Comparison of ENCODE assay signal across 25 cellular contexts in genomic region chr2:172395503-172395902, GRCh38. TPM values are rescaled to one million over a fixed set of nuclear protein-coding genes. Genes with fewer than 3 reads are reported as not detected.
DNase-seq lines count a peak whose midpoint lies in the region; ATAC-seq and TF ChIP-seq lines count a peak whose summit lies in the region.
"Had no signal": no experiment of that assay in that cellular context is flagged by ENCODE, and none has a peak within 500 bp of the region (broad histone marks: within the 10 kb centered on the region; RNA-seq: fewer than 3 reads in every experiment).

No MANE protein-coding gene starts in this region.

- H3K4me1 Mint-ChIP-seq in T-cell = peaks cover 4 to 5% (median 4%) of the 10 kb centered on the region in 3 donors

- no peaks in the 10 kb centered on the region for H4K20me1 ChIP-seq in DND-41 (ENCODE audit: insufficient read depth, low read length)

- no peak overlapping the region for H3K4me3 ChIP-seq in DND-41 (ENCODE audit: low read depth in 1 of 2, low read length in 2 of 2)
- H3K4me3 ChIP-seq: adrenal gland, cardiac muscle cell, GM23338, left ventricle myocardium inferior, ovary, tibial nerve had no signal

- H3K4me3 Mint-ChIP-seq in T-cell = no peak overlapping the region
- H3K4me3 Mint-ChIP-seq: activated T-cell treated with anti-CD3 and anti-CD28 coated beads, Interleukin-2, amount 50 U/mL, for 24 hours; CD8-positive, alpha-beta T cell; dendritic cell treated with granulocyte-macrophage colony-stimulating factor and Interleukin-4, amounts not matched to agents 40 ng/mL and 50 ng/mL, for 4 days; GM23338; nephron had no signal

- no peak overlapping the region for H3K27ac ChIP-seq in DND-41 (ENCODE audit: low read length)
- H3K27ac ChIP-seq: adrenal gland, cardiac muscle cell, left ventricle myocardium inferior, ovary had no signal

- H3K4me1 ChIP-seq in DND-41 (ENCODE audit: insufficient read depth, low read length) = no peaks in the 10 kb centered on the region
- H3K4me1 ChIP-seq: adrenal gland had no signal

- no peaks in the 10 kb centered on the region for H3K79me2 ChIP-seq in DND-41 (ENCODE audit: insufficient read depth, low read length)

- TF ChIP-seq CTCF in DND-41 (IDR thresholded peaks at IDR 0.05; ENCODE audit: borderline replicate concordance, extremely low read depth, low read length, poor library complexity, severe bottlenecking) = no peak

- H3K9me3 Mint-ChIP-seq in T-cell = no peaks in the 10 kb centered on the region
- H3K9me3 Mint-ChIP-seq: activated T-cell treated with anti-CD3 and anti-CD28 coated beads, Interleukin-2, amount 50 U/mL, for 24 hours; CD8-positive, alpha-beta T cell; dendritic cell treated with granulocyte-macrophage colony-stimulating factor and Interleukin-4, amounts not matched to agents 40 ng/mL and 50 ng/mL, for 4 days; GM23338; nephron had no signal

- H3K4me2 ChIP-seq in DND-41 (ENCODE audit: insufficient read depth, low read length) = no peak overlapping the region
- H3K4me2 ChIP-seq: GM23338 had no signal

- POLR2A ChIA-PET in T-cell (lab: Charles Lee) = interaction anchor here (0.5 to 0.7 kb wide), 2 partner anchors 316 to 1506 kb away, joined by 3 read pairs; no protein-coding TSS in a partner anchor

- peak; percentile 40; the same call in 1 of the 3 replicates for ATAC-seq in DND-41 (ENCODE audit: insufficient read depth, low read depth)
- no peak for ATAC-seq in HG03196 (IDR thresholded peaks at IDR 0.05; ENCODE audit: unreplicated experiment)
- ATAC-seq in HG02610 (IDR thresholded peaks at IDR 0.05; ENCODE audit: unreplicated experiment) = no peak
- no peak for ATAC-seq in T-cell (replicated peaks in 1 of 4)
- ATAC-seq: CD8-positive, alpha-beta T cell; GM23338; stimulated activated naive CD8-positive, alpha-beta T cell treated with anti-CD3 and anti-CD28 coated beads, Interleukin-15, Interleukin-2, amounts not matched to agents 100 U/mL and 50 U/mL, for 24 hours had no signal

- no peak overlapping the region for H3K27ac Mint-ChIP-seq in T-cell
- H3K27ac Mint-ChIP-seq: activated T-cell treated with anti-CD3 and anti-CD28 coated beads, Interleukin-2, amount 50 U/mL, for 24 hours; CD8-positive, alpha-beta T cell; dendritic cell treated with granulocyte-macrophage colony-stimulating factor and Interleukin-4, amounts not matched to agents 40 ng/mL and 50 ng/mL, for 4 days; GM23338; nephron had no signal

- peaks cover 6% of the 10 kb centered on the region for H3K27me3 ChIP-seq in DND-41 (ENCODE audit: insufficient read depth, low read length, poor library complexity)
- H3K27me3 ChIP-seq: adrenal gland, cardiac muscle cell, ovary, tibial nerve had no signal

- H3K27me3 Mint-ChIP-seq in T-cell = peaks cover 0 to 3% of the 10 kb centered on the region in 2 donors
- H3K27me3 Mint-ChIP-seq: activated T-cell treated with anti-CD3 and anti-CD28 coated beads, Interleukin-2, amount 50 U/mL, for 24 hours had no signal

- no peak overlapping the region for H2AFZ ChIP-seq in DND-41 (ENCODE audit: low read depth, low read length)
- H2AFZ ChIP-seq: GM23338 had no signal

- H3K9ac ChIP-seq in DND-41 (ENCODE audit: low read depth, low read length) = no peak overlapping the region

- H3K36me3 ChIP-seq in DND-41 (ENCODE audit: insufficient read depth, low read length) = no peaks in the 10 kb centered on the region
- H3K36me3 ChIP-seq: adrenal gland, cardiac muscle cell, left ventricle myocardium inferior, ovary, tibial nerve had no signal

- H3K36me3 Mint-ChIP-seq in T-cell = no peaks in the 10 kb centered on the region
- H3K36me3 Mint-ChIP-seq: CD8-positive, alpha-beta T cell had no signal

- H3K9me3 ChIP-seq in DND-41 (ENCODE audit: insufficient read depth, low read length, severe bottlenecking) = no peaks in the 10 kb centered on the region
- H3K9me3 ChIP-seq: adrenal gland, left ventricle myocardium inferior, ovary, tibial nerve had no signal

- DNase-seq in DND-41 (peak; percentile 11), HT1080 (ENCODE audit: low read depth) (peak; percentile 55), RPMI7951 (ENCODE audit: low read depth) (peak; percentile 56), dermis microvascular lymphatic vessel endothelial cell (ENCODE audit: low read depth in 2 of 2) (peak; percentile 69 to 74), SHP77 treated with DMSO at 0.1 percent for 48 hours (lab: John Stamatoyannopoulos, UW) (no peak), T-cell (no peak)
- DNase-seq: activated T-cell treated with anti-CD3 and anti-CD28 coated beads, Interleukin-2, amount 50 U/mL, for 24 hours; adrenal gland; CD8-positive, alpha-beta T cell; left ventricle myocardium inferior; NCI-H1092 treated with DMSO at 0.1 percent for 48 hours; NCI-H2029; NK-92 treated with Interleukin-12 subunit alpha and Interleukin-12 subunit beta, amount 100 ng/mL, for 24 hours; ovary; right cardiac atrium; RPMI8226; stimulated activated CD4-positive, alpha-beta T cell treated with anti-CD3 and anti-CD28 coated beads, Interleukin-4, amount 100 ng/mL, for 24 hours; stimulated activated naive CD8-positive, alpha-beta T cell treated with anti-CD3 and anti-CD28 coated beads, Interleukin-15, Interleukin-2, amounts not matched to agents 100 U/mL and 50 U/mL, for 24 hours had no signal

- CTCF ChIA-PET in T-cell (lab: Charles Lee) = interaction anchor here in 1 of 2 donors (0.6 to 1.0 kb wide), 3 partner anchors 11 to 607 kb away, joined by 3 to 4 read pairs (median 3); no protein-coding TSS in a partner anchor

RNA-seq across cellular contexts. Expression of gene ITGA6, which starts 31.9 kb away (rescaled TPM):
- total RNA-seq in HT1080 (2014; rRNA removed; shearing (Covaris generic)) = 311 and 345 TPM in 2 replicates
- 221 and 294 TPM in 2 replicates for polyA plus RNA-seq in HT1080 (2015; cell fraction: cytosol; rRNA removed)
- 505 and 588 TPM in 2 replicates for polyA plus RNA-seq in HT1080 (2015; cell fraction: nucleus; rRNA removed)
- 61.8 and 62.0 TPM in 2 replicates for total RNA-seq in RPMI7951 (2014; rRNA removed; shearing (Covaris generic))
- 146 and 305 TPM in 2 replicates for total RNA-seq in dermis microvascular lymphatic vessel endothelial cell
- 100 to 1,000 TPM in 2 of 5 donors, 10 to 100 TPM in 3; 50.7 to 188 (median 80.9) TPM for total RNA-seq in T-cell

Comparison
In these comparisons a context has a peak if more than half of its experiments do, and no peak if none do; other contexts are left out.
1. DNase-seq: peak in DND-41 (single experiment), HT1080 (single experiment), RPMI7951 (single experiment) and dermis microvascular lymphatic vessel endothelial cell (2 of 2); none in SHP77 treated with DMSO at 0.1 percent for 48 hours (single experiment) and T-cell (0 of 34).